ENCODE assay signal across 13 cellular contexts in genomic region chr7:50121269-50121668, GRCh38. TPM values are rescaled to one million over a fixed set of nuclear protein-coding genes. Genes with fewer than 3 reads are reported as not detected.
A peak's percentile ranks its signal among the peaks of the same experiment; 100 is the strongest.
DNase-seq lines count a peak whose midpoint lies in the region; ATAC-seq and TF ChIP-seq lines count a peak whose summit lies in the region.
"Had no signal": no experiment of that assay in that cellular context is flagged by ENCODE, and none has a peak within 500 bp of the region (broad histone marks: within the 10 kb centered on the region; RNA-seq: fewer than 3 reads in every experiment).

No MANE protein-coding gene starts in this region.

- H3K9me2 ChIP-seq in Karpas-422 (replicated peaks; ENCODE audit: insufficient read depth, low read length), result no peaks in the 10 kb centered on the region

- ATAC-seq in GM19438 (IDR thresholded peaks at IDR 0.05; ENCODE audit: low read depth, unreplicated experiment), result peak; percentile 59
- peak; percentile 92 for ATAC-seq in HG02884 (IDR thresholded peaks at IDR 0.05; ENCODE audit: unreplicated experiment)
- ATAC-seq: activated naive CD4-positive, alpha-beta T cell treated with anti-CD3 and anti-CD28 coated beads, Interleukin-2, amount 50 U/mL, for 72 hours had no signal

- H3K27ac ChIP-seq in Karpas-422 (ENCODE audit: low read length), result no peak overlapping the region
- no peak overlapping the region for H3K27ac ChIP-seq in coronary artery
- H3K27ac ChIP-seq: hepatocyte, right atrium auricular region had no signal

- no peaks in the 10 kb centered on the region for H3K36me3 ChIP-seq in Karpas-422 (ENCODE audit: insufficient read depth, low read length)
- H3K36me3 ChIP-seq: right atrium auricular region had no signal

- no peaks in the 10 kb centered on the region for H4K20me1 ChIP-seq in Karpas-422 (ENCODE audit: insufficient read depth, low read depth, low read length)

- H3K9ac ChIP-seq in Karpas-422 (ENCODE audit: low read length), result no peak overlapping the region

- H3K27me3 ChIP-seq in Karpas-422 (ENCODE audit: low read length), result no peaks in the 10 kb centered on the region
- H3K27me3 ChIP-seq: right atrium auricular region had no signal

- H3K4me3 ChIP-seq in Karpas-422 (ENCODE audit: low read length) (no peak overlapping the region), coronary artery (no peak overlapping the region)
- H3K4me3 ChIP-seq: hepatocyte, right atrium auricular region had no signal

- peak overlapping the region; percentile 36 for H3K4me2 ChIP-seq in Karpas-422 (ENCODE audit: low read depth, low read length, poor library complexity, severe bottlenecking)
- H3K4me2 ChIP-seq: hepatocyte had no signal

- H3K79me2 ChIP-seq in Karpas-422 (ENCODE audit: low read length), result no peaks in the 10 kb centered on the region
- H3K79me2 ChIP-seq: hepatocyte had no signal

- no peaks in the 10 kb centered on the region for H3K9me3 ChIP-seq in Karpas-422 (ENCODE audit: low read length)
- H3K9me3 ChIP-seq: right atrium auricular region had no signal

- no peak overlapping the region for H2AFZ ChIP-seq in Karpas-422 (ENCODE audit: low read length)
- H2AFZ ChIP-seq: hepatocyte had no signal

- TF ChIP-seq CTCF in GM10266 (IDR thresholded peaks at IDR 0.05; ENCODE audit: control insufficient read depth, insufficient read depth, low read depth, missing control alignments) (no peak), coronary artery (IDR thresholded peaks at IDR 0.05) (no peak)

- DNase-seq in GM10266 (ENCODE audit: extremely low spot score), result peak; percentile 33
- peak; percentile 65 for DNase-seq in Karpas-422
- DNase-seq in NCI-H510A (lab: John Stamatoyannopoulos, UW), result no peak
- no peak for DNase-seq in activated gamma-delta T cell treated with Interleukin-2 at 50 U/mL for 16 hours
- no peak for DNase-seq in coronary artery (ENCODE audit: low spot score)
- DNase-seq in SHP77 treated with DMSO at 0.1 percent for 48 hours (lab: John Stamatoyannopoulos, UW), result no peak
- DNase-seq: NCI-H1092 had no signal

- peaks cover 14% of the 10 kb centered on the region for H3K4me1 ChIP-seq in Karpas-422 (ENCODE audit: low read length)
- H3K4me1 ChIP-seq: right atrium auricular region had no signal

RNA-seq across cellular contexts. Expression of gene ZPBP, which starts 28.2 kb away (rescaled TPM):
- not detected in 2 replicates for total RNA-seq in Karpas-422 (2014; rRNA removed; shearing (Covaris generic); ENCODE audit: low replicate concordance)
- total RNA-seq: activated naive CD4-positive, alpha-beta T cell treated with anti-CD3 and anti-CD28 coated beads, Interleukin-2, amount 50 U/mL, for 72 hours; hepatocyte; right atrium auricular region; RPMI7951 had no signal

Comparison
In these comparisons a context has a peak if more than half of its experiments do, and no peak if none do; other contexts are left out.
1. DNase-seq: peak in GM10266 (single experiment) and Karpas-422 (single experiment); none in NCI-H510A (single experiment), activated gamma-delta T cell treated with Interleukin-2 at 50 U/mL for 16 hours (single experiment), coronary artery (single experiment) and SHP77 treated with DMSO at 0.1 percent for 48 hours (single experiment).